Comparison of ENCODE assay signal across 8 cellular contexts in genomic region chr3:13419356-13420050, GRCh38. TPM values are rescaled to one million over a fixed set of nuclear protein-coding genes. Genes with fewer than 3 reads are reported as not detected.
DNase-seq lines count a peak whose midpoint lies in the region; ATAC-seq and TF ChIP-seq lines count a peak whose summit lies in the region.

No MANE protein-coding gene starts in this region.

- H3K79me2 ChIP-seq in DND-41 (ENCODE audit: insufficient read depth, low read length): peaks cover 56% of the 10 kb centered on the region

- 0 to 1% methylated on average over 67 to 74 of the region's 74 CpGs for WGBS in lung, 2 donors

- ATAC-seq in DND-41 (ENCODE audit: insufficient read depth, low read depth): peak; percentile 53
- ATAC-seq in GM21529 (IDR thresholded peaks at IDR 0.05; ENCODE audit: unreplicated experiment): peak; percentile 30
- peak; percentile 71 for ATAC-seq in lung (ENCODE audit: insufficient read depth, low FRiP score)

- no peak for TF ChIP-seq EP300 in Ishikawa (IDR thresholded peaks at IDR 0.05; ENCODE audit: borderline replicate concordance)

- peak; percentile 38 for TF ChIP-seq CTCF in DND-41 (IDR thresholded peaks at IDR 0.05; ENCODE audit: borderline replicate concordance, extremely low read depth, low read length, poor library complexity, severe bottlenecking)
- no peak for TF ChIP-seq CTCF in lung (IDR thresholded peaks at IDR 0.05; ENCODE audit: control extremely low read depth, extremely low read depth)

- H3K36me3 ChIP-seq in DND-41 (ENCODE audit: insufficient read depth, low read length) (peaks cover 33% of the 10 kb centered on the region), lung (ENCODE audit: control insufficient read depth in 2 of 2, insufficient read depth in 2 of 2, low read length in 2 of 2) (no peaks in the 10 kb centered on the region)

- peak overlapping the region; percentile 98 for H3K9ac ChIP-seq in DND-41 (ENCODE audit: low read depth, low read length)

- peak overlapping the region; percentile 93 for H3K27ac ChIP-seq in DND-41 (ENCODE audit: low read length)
- peak overlapping the region; percentile 72 for H3K27ac ChIP-seq in cingulate gyrus (ENCODE audit: low read depth, low read length)
- H3K27ac ChIP-seq in lung (ENCODE audit: low read depth in 1 of 2, low read length in 1 of 2): peak overlapping the region; percentile 5 to 66

- H3K4me2 ChIP-seq in DND-41 (ENCODE audit: insufficient read depth, low read length): peak overlapping the region; percentile 77

- peak; percentile 58 for DNase-seq in DND-41
- DNase-seq in activated CD4-positive, alpha-beta T cell treated with anti-CD3 and anti-CD28 coated beads for 1 hour: peak; percentile 60
- DNase-seq in lung (ENCODE audit: low spot score): peak; percentile 43
- peak; percentile 38 to 57 (median 46) for DNase-seq in stimulated activated CD4-positive, alpha-beta T cell treated with anti-CD3 and anti-CD28 coated beads, TNF-alpha, amount 100 ng/mL, for 4 hours (ENCODE audit: low read depth in 3 of 3)
- DNase-seq in SKM-1 treated with dmso at 0.1 percent for 144 hours (lab: John Stamatoyannopoulos, UW; ENCODE audit: unreplicated experiment): no peak

- peak overlapping the region; percentile 85 for H2AFZ ChIP-seq in DND-41 (ENCODE audit: low read depth, low read length)

- no peak for TF ChIP-seq RAD21 in Ishikawa (IDR thresholded peaks at IDR 0.05; ENCODE audit: low read depth)

- H3K4me3 ChIP-seq in DND-41 (ENCODE audit: low read depth in 1 of 2, low read length in 2 of 2) (peak overlapping the region; percentile 87 to 92), lung (peak overlapping the region; percentile 74)

- peaks cover 62% of the 10 kb centered on the region for H3K4me1 ChIP-seq in DND-41 (ENCODE audit: insufficient read depth, low read length)
- peaks cover 0 to 5% of the 10 kb centered on the region in 2 donors for H3K4me1 ChIP-seq in lung (ENCODE audit: control insufficient read depth in 2 of 2, insufficient read depth in 2 of 2, low read length in 2 of 2)

- H4K20me1 ChIP-seq in DND-41 (ENCODE audit: insufficient read depth, low read length): peaks cover 42% of the 10 kb centered on the region

- H3K27me3 ChIP-seq in DND-41 (ENCODE audit: insufficient read depth, low read length, poor library complexity) (no peaks in the 10 kb centered on the region), lung (ENCODE audit: control insufficient read depth, insufficient read depth) (no peaks in the 10 kb centered on the region)

- H3K9me3 ChIP-seq in DND-41 (ENCODE audit: insufficient read depth, low read length, severe bottlenecking) (no peaks in the 10 kb centered on the region), lung (ENCODE audit: control insufficient read depth in 2 of 2, insufficient read depth in 1 of 2, low read length in 1 of 2) (no peaks in the 10 kb centered on the region)

TF ChIP-seq in Ishikawa, 13 proteins besides CTCF, POLR2A, EP300 and RAD21:
- no peak for TF ChIP-seq CEBPB (IDR thresholded peaks at IDR 0.05)
- no peak for TF ChIP-seq FOXM1 (IDR thresholded peaks at IDR 0.05; ENCODE audit: borderline replicate concordance, low read depth)
- TF ChIP-seq, protein P1, sequence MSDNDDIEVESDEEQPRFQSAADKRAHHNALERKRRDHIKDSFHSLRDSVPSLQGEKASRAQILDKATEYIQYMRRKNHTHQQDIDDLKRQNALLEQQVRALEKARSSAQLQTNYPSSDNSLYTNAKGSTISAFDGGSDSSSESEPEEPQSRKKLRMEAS (IDR thresholded peaks at IDR 0.05): peak; percentile 44
- 0 out of 2 replicates have a peak, but pooled peaks have one; percentile 31 for TF ChIP-seq YY1 (IDR thresholded peaks at IDR 0.05; ENCODE audit: low read depth)

RNA-seq across cellular contexts. Expression of gene NUP210, which starts 0.6 kb away (rescaled TPM):
- total RNA-seq in lung: 10 to 100 TPM; 11.1 to 20.4 TPM
- 1 to 10 TPM; 5.4 to 9.8 TPM for polyA plus RNA-seq in lung

Comparison
In these comparisons a context has a peak if more than half of its experiments do, and no peak if none do; other contexts are left out.
1. H3K27ac ChIP-seq: peak in every context shown above with its lines; median percentile 93 in DND-41; 72 in cingulate gyrus; 36 in lung.